Comparison of ENCODE assay signal across 26 cellular contexts in genomic region chr6:157313531-157314467, GRCh38.
"Had no signal": no experiment of that assay in that cellular context is flagged by ENCODE, and none has a peak within 500 bp of the region (broad histone marks: within the 10 kb centered on the region; RNA-seq: fewer than 3 reads in every experiment).

No MANE protein-coding gene starts in this region.

- H3K27me3 ChIP-seq: ascending aorta, body of pancreas had no signal

- H3K4me3 ChIP-seq: ascending aorta, body of pancreas had no signal

- FAIRE-seq: RCC 7860, TTC549 had no signal

- H3K4me3 Mint-ChIP-seq: activated B cell treated with CpG ODN at 0.5 μM for 24 hours; activated CD4-positive, alpha-beta T cell treated with anti-CD3 and anti-CD28 coated beads, Interleukin-2, amount 10 ng/mL, durations not matched to agents 24 days and 14 days; activated CD8-positive, alpha-beta memory T cell treated with anti-CD3 and anti-CD28 coated beads, Interleukin-2, amount 10 ng/mL, durations not matched to agents 7 days and 5 days; activated naive CD8-positive, alpha-beta T cell treated with anti-CD3 and anti-CD28 coated beads, Interleukin-2, amount 50 U/mL, for 24 hours; activated T-cell treated with anti-CD3 and anti-CD28 coated beads, Interleukin-2, amount 50 U/mL, for 24 hours; activated T-helper 1 cell treated with anti-CD3 and anti-CD28 coated beads, Interleukin-12 subunit alpha, Interleukin-12 subunit beta, Interleukin-2, Interleukin-4 antibody, amounts not matched to agents 30 ng/mL and 10 ng/mL and 1 ng/mL, durations not matched to agents 14 hours and 24 hours and 36 hours; central memory CD8-positive, alpha-beta T cell had no signal

- H3K27ac Mint-ChIP-seq: activated B cell treated with CpG ODN at 0.5 μM for 24 hours; activated CD4-positive, alpha-beta T cell treated with anti-CD3 and anti-CD28 coated beads, Interleukin-2, amount 10 ng/mL, durations not matched to agents 24 days and 14 days; activated CD8-positive, alpha-beta memory T cell treated with anti-CD3 and anti-CD28 coated beads, Interleukin-2, amount 10 ng/mL, durations not matched to agents 7 days and 5 days; activated naive CD4-positive, alpha-beta T cell treated with anti-CD3 and anti-CD28 coated beads, Interleukin-2, amount 50 U/mL, for 72 hours; activated naive CD8-positive, alpha-beta T cell treated with anti-CD3 and anti-CD28 coated beads, Interleukin-2, amount 50 U/mL, for 24 hours; activated T-cell treated with anti-CD3 and anti-CD28 coated beads, Interleukin-2, amount 50 U/mL, for 24 hours; activated T-helper 1 cell treated with anti-CD3 and anti-CD28 coated beads, Interleukin-12 subunit alpha, Interleukin-12 subunit beta, Interleukin-2, Interleukin-4 antibody, amounts not matched to agents 30 ng/mL and 10 ng/mL and 1 ng/mL, durations not matched to agents 14 hours and 24 hours and 36 hours had no signal

- H3K27me3 Mint-ChIP-seq: activated B cell treated with CpG ODN at 0.5 μM for 24 hours; activated CD4-positive, alpha-beta T cell treated with anti-CD3 and anti-CD28 coated beads, Interleukin-2, amount 10 ng/mL, durations not matched to agents 24 days and 14 days; activated CD8-positive, alpha-beta memory T cell treated with anti-CD3 and anti-CD28 coated beads, Interleukin-2, amount 10 ng/mL, durations not matched to agents 7 days and 5 days; activated naive CD8-positive, alpha-beta T cell treated with anti-CD3 and anti-CD28 coated beads, Interleukin-2, amount 50 U/mL, for 24 hours; activated T-cell treated with anti-CD3 and anti-CD28 coated beads, Interleukin-2, amount 50 U/mL, for 24 hours; central memory CD8-positive, alpha-beta T cell had no signal

- DNase-seq: activated B cell treated with CpG ODN at 0.5 μM for 24 hours; activated CD4-positive, alpha-beta T cell treated with anti-CD3 and anti-CD28 coated beads for 1 hour; activated CD4-positive, alpha-beta T cell treated with anti-CD3 and anti-CD28 coated beads, Interleukin-2, amount 50 U/mL, for 48 hours; activated effector memory CD4-positive, alpha-beta T cell treated with Interleukin-2 at 50 U/mL for 16 hours; activated naive CD4-positive, alpha-beta T cell; activated naive CD8-positive, alpha-beta T cell treated with anti-CD3 and anti-CD28 coated beads, Interleukin-2, amount 50 U/mL, for 24 hours; activated T-cell treated with anti-CD3 and anti-CD28 coated beads, Interleukin-2, amount 50 U/mL, for 24 hours; amniotic stem cell; Kasumi-1; NCI-H1048; NCI-H146; NCI-H187 treated with DMSO at 0.1 percent for 48 hours; NCI-H2081 treated with DMSO at 0.1 percent for 48 hours; NCI-H446; NCI-H524; SHP77 treated with DMSO at 0.1 percent for 48 hours; T1000 had no signal

- H3K27ac ChIP-seq: ascending aorta, body of pancreas had no signal

- H3K4me1 Mint-ChIP-seq: central memory CD8-positive, alpha-beta T cell had no signal

- H3K9me3 Mint-ChIP-seq: activated B cell treated with CpG ODN at 0.5 μM for 24 hours; activated CD4-positive, alpha-beta T cell treated with anti-CD3 and anti-CD28 coated beads, Interleukin-2, amount 10 ng/mL, durations not matched to agents 24 days and 14 days; activated naive CD4-positive, alpha-beta T cell treated with anti-CD3 and anti-CD28 coated beads, Interleukin-2, amount 50 U/mL, for 72 hours; activated naive CD8-positive, alpha-beta T cell treated with anti-CD3 and anti-CD28 coated beads, Interleukin-2, amount 50 U/mL, for 24 hours; activated T-cell treated with anti-CD3 and anti-CD28 coated beads, Interleukin-2, amount 50 U/mL, for 24 hours; activated T-helper 1 cell treated with anti-CD3 and anti-CD28 coated beads, Interleukin-12 subunit alpha, Interleukin-12 subunit beta, Interleukin-2, Interleukin-4 antibody, amounts not matched to agents 30 ng/mL and 10 ng/mL and 1 ng/mL, durations not matched to agents 14 hours and 24 hours and 36 hours; central memory CD8-positive, alpha-beta T cell had no signal

- H3K9me3 ChIP-seq: ascending aorta, body of pancreas had no signal

- H3K36me3 Mint-ChIP-seq: activated naive CD4-positive, alpha-beta T cell treated with anti-CD3 and anti-CD28 coated beads, Interleukin-2, amount 50 U/mL, for 72 hours had no signal
